ENCODE assay signal across 26 cellular contexts in genomic region chr10:20281579-20281978, GRCh38.
DNase-seq lines count a peak whose midpoint lies in the region; ATAC-seq, FAIRE-seq and TF ChIP-seq lines count a peak whose summit lies in the region.
"Had no signal": no experiment of that assay in that cellular context is flagged by ENCODE, and none has a peak within 500 bp of the region (broad histone marks: within the 10 kb centered on the region; RNA-seq: fewer than 3 reads in every experiment).

No MANE protein-coding gene starts in this region.

- no peaks in the 10 kb centered on the region for H3K4me1 ChIP-seq in CD8-positive, alpha-beta T cell (ENCODE audit: insufficient read depth, low read length)
- H3K4me1 ChIP-seq: BLaER1, Caco-2 had no signal

- DNase-seq in SIG-M5 treated with dmso at 0.1 percent for 504 hours (lab: John Stamatoyannopoulos, UW; ENCODE audit: unreplicated experiment) = peak; percentile 8
- DNase-seq in SIG-M5 (lab: John Stamatoyannopoulos, UW) = no peak
- peak; percentile 55 for DNase-seq in MV-4-11 (lab: John Stamatoyannopoulos, UW)
- DNase-seq in bronchial epithelial cell (ENCODE audit: low read depth) = peak; percentile 4
- DNase-seq in cerebellar nuclear complex (lab: John Stamatoyannopoulos, UW) = no peak
- no peak for DNase-seq in EL
- DNase-seq in CD8-positive, alpha-beta T cell = no peak
- DNase-seq: 8988T; ACHN; BE2C; C1 segment of cervical spinal cord; Caco-2; CD4-positive, alpha-beta memory T cell; CD4-positive, CD25-positive, alpha-beta regulatory T cell; DMS 273 treated with DMSO at 0.1 percent for 48 hours; DMS153; DMS79; DND-41; GF-D8 had no signal

- no peak for FAIRE-seq in bronchial epithelial cell (lab: Jason Lieb, UNC)
- FAIRE-seq: A204.1, G401.6, GM12892, GM18507 had no signal

- no peaks in the 10 kb centered on the region for H3K27me3 ChIP-seq in bronchial epithelial cell (ENCODE audit: control insufficient read depth, insufficient read depth, low read length)
- H3K27me3 ChIP-seq in CD8-positive, alpha-beta T cell (ENCODE audit: insufficient read depth, low read length) = no peaks in the 10 kb centered on the region
- H3K27me3 ChIP-seq: BE2C, BLaER1 had no signal

- no peak overlapping the region for H3K4me3 Mint-ChIP-seq in CD8-positive, alpha-beta T cell
- H3K4me3 Mint-ChIP-seq: CD14-positive monocyte; CD4-positive, alpha-beta memory T cell; CD4-positive, CD25-positive, alpha-beta regulatory T cell had no signal

- no peaks in the 10 kb centered on the region for H3K27me3 Mint-ChIP-seq in CD8-positive, alpha-beta T cell (ENCODE audit: low read depth)
- H3K27me3 Mint-ChIP-seq: CD4-positive, alpha-beta memory T cell; CD4-positive, CD25-positive, alpha-beta regulatory T cell had no signal

- CTCF ChIA-PET in CD8-positive, alpha-beta T cell (lab: Charles Lee) = no interaction called here

- H3K9me3 ChIP-seq in CD8-positive, alpha-beta T cell (ENCODE audit: low read length) = no peaks in the 10 kb centered on the region
- H3K9me3 ChIP-seq: BE2C, BLaER1, Caco-2 had no signal

- POLR2A ChIA-PET in CD8-positive, alpha-beta T cell (lab: Charles Lee) = no interaction called here

- no peaks in the 10 kb centered on the region for H3K36me3 ChIP-seq in bronchial epithelial cell (ENCODE audit: control insufficient read depth, insufficient read depth, low read length)
- no peaks in the 10 kb centered on the region for H3K36me3 ChIP-seq in CD8-positive, alpha-beta T cell (ENCODE audit: insufficient read depth, low read length)
- H3K36me3 ChIP-seq: BE2C, BLaER1 had no signal

- intact Hi-C loops in CD8-positive, alpha-beta T cell (cut with DNase I, micrococcal nuclease) = no loop called here

- H3K27ac ChIP-seq in CD8-positive, alpha-beta T cell (ENCODE audit: low read depth, low read length) = no peak overlapping the region
- H3K27ac ChIP-seq: BLaER1 had no signal

- TF ChIP-seq CTCF in bronchial epithelial cell (IDR thresholded peaks at IDR 0.05; ENCODE audit: insufficient read depth, low read length, severe bottlenecking) = no peak
- no peak for TF ChIP-seq CTCF in CD8-positive, alpha-beta T cell (IDR thresholded peaks at IDR 0.05)

- ATAC-seq in esophagus mucosa = peak; percentile 81
- ATAC-seq in CD8-positive, alpha-beta T cell = no peak

- no peak overlapping the region for H3K4me3 ChIP-seq in bronchial epithelial cell (ENCODE audit: low read depth, low read length)
- H3K4me3 ChIP-seq in CD8-positive, alpha-beta T cell (ENCODE audit: low read depth, low read length) = no peak overlapping the region
- H3K4me3 ChIP-seq: BLaER1 had no signal

- H3K36me3 Mint-ChIP-seq in CD8-positive, alpha-beta T cell = no peaks in the 10 kb centered on the region
- H3K36me3 Mint-ChIP-seq: CD4-positive, alpha-beta memory T cell; CD4-positive, CD25-positive, alpha-beta regulatory T cell had no signal

- H3K27ac Mint-ChIP-seq in CD8-positive, alpha-beta T cell = no peak overlapping the region
- H3K27ac Mint-ChIP-seq: CD4-positive, CD25-positive, alpha-beta regulatory T cell had no signal

- peaks cover 6% of the 10 kb centered on the region for H3K9me3 Mint-ChIP-seq in CD8-positive, alpha-beta T cell

- no peaks in the 10 kb centered on the region for H3K4me1 Mint-ChIP-seq in CD8-positive, alpha-beta T cell (ENCODE audit: low read depth)
- H3K4me1 Mint-ChIP-seq: CD4-positive, alpha-beta memory T cell; CD4-positive, CD25-positive, alpha-beta regulatory T cell had no signal

Comparison
In these comparisons a context has a peak if more than half of its experiments do, and no peak if none do; other contexts are left out.
1. DNase-seq: peak in SIG-M5 treated with dmso at 0.1 percent for 504 hours (single experiment), MV-4-11 (single experiment) and bronchial epithelial cell (single experiment); none in SIG-M5 (single experiment), cerebellar nuclear complex (0 of 2), EL (single experiment) and CD8-positive, alpha-beta T cell (0 of 7).